8 cellular contexts compared by ENCODE assay signal in the genomic region with DNA sequence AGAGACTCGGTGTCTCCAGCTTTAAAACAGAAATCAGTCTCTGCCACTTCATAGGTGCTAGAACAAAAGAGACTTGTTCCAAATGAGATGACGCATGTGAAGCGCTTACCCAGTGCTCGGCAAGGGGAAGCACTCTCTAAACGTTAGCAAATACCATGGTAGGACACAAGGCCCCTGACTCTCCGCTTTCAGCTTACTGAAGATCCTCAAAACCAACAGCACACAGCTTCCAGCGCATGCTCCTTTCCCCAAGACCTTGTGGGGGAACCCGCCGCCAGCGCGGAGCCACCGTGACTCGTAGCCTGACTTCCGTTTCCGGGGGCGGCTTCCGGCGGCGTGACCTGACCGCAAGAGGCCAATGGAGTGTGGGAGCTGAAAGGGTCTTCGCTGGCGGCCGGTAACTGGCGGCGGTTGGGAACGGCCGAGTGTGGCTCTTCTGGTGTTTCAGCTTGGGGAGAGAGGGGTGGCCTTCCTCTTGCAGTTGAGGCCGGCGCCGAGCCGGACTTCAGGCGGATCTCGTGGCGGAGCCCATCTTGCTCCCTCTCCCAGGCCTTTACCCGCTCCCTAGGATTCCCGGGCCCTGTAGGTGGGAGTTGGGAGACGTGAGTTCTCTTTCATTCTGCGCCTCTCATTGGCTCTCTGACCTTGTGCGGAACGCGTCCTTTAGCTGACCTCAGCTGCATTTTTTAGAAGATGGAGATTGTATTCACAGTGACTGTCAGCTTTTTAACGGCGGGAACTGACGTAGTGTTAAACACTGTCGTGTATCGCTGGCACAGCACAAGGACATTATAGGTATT. TPM values are rescaled to one million over a fixed set of nuclear protein-coding genes. Genes with fewer than 3 reads are reported as not detected.
DNase-seq lines count a peak whose midpoint lies in the region; ATAC-seq and TF ChIP-seq lines count a peak whose summit lies in the region.

A gene with protein sequence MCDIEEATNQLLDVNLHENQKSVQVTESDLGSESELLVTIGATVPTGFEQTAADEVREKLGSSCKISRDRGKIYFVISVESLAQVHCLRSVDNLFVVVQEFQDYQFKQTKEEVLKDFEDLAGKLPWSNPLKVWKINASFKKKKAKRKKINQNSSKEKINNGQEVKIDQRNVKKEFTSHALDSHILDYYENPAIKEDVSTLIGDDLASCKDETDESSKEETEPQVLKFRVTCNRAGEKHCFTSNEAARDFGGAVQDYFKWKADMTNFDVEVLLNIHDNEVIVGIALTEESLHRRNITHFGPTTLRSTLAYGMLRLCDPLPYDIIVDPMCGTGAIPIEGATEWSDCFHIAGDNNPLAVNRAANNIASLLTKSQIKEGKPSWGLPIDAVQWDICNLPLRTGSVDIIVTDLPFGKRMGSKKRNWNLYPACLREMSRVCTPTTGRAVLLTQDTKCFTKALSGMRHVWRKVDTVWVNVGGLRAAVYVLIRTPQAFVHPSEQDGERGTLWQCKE (plus strand): TSS at position 324 of the 800 bp plus-strand sequence. CDS start 2,015 bp downstream, outside the sequence.

- TF ChIP-seq POLR2A in esophagus muscularis mucosa (IDR thresholded peaks at IDR 0.05; ENCODE audit: low read depth), result peak; percentile 63

- no peaks in the 10 kb centered on the region for H3K4me1 ChIP-seq in Panc1 (ENCODE audit: control insufficient read depth, insufficient read depth, low read length)
- peaks cover 17 to 31% (median 25%) of the 10 kb centered on the region in 4 donors for H3K4me1 ChIP-seq in esophagus muscularis mucosa
- H3K4me1 ChIP-seq in muscle layer of duodenum (ENCODE audit: control insufficient read depth in 1 of 2, insufficient read depth in 2 of 2, low read length in 2 of 2), result peaks cover 3 to 16% of the 10 kb centered on the region in 2 donors

- peak within 1 kb of the TSS; percentile 97 for H3K27ac ChIP-seq in Panc1 (ENCODE audit: low read length)
- H3K27ac ChIP-seq in esophagus muscularis mucosa (replicated peaks in 1 of 4), result peak within 1 kb of the TSS; percentile 84 to 93 (median 92)
- peak within 1 kb of the TSS; percentile 95 for H3K27ac ChIP-seq in muscle layer of duodenum (ENCODE audit: low read length)

- ATAC-seq in GM21529 (IDR thresholded peaks at IDR 0.05; ENCODE audit: unreplicated experiment), result peak; percentile 98
- ATAC-seq in Panc1, result peak; percentile 98
- ATAC-seq in activated T-cell treated with anti-CD3 and anti-CD28 coated beads, Interleukin-2, amount 50 U/mL, for 4 hours, result peak; percentile 96

- H3K4me3 Mint-ChIP-seq in IgD-negative memory B cell, result peak within 1 kb of the TSS; percentile 94 to 99 (median 97)
- H3K4me3 Mint-ChIP-seq in activated T-cell treated with anti-CD3 and anti-CD28 coated beads, Interleukin-2, amount 50 U/mL, for 4 hours, result peak within 1 kb of the TSS; percentile 94

- H3K27me3 ChIP-seq in Panc1 (ENCODE audit: control insufficient read depth, insufficient read depth, low read length), result no peaks in the 10 kb centered on the region
- no peaks in the 10 kb centered on the region for H3K27me3 ChIP-seq in esophagus muscularis mucosa
- no peaks in the 10 kb centered on the region for H3K27me3 ChIP-seq in muscle layer of duodenum (ENCODE audit: low read depth, low read length)

- DNase-seq in DMS153 (lab: John Stamatoyannopoulos, UW), result peak; percentile 41
- peak; percentile 55 for DNase-seq in Panc1 (ENCODE audit: low read depth, low spot score)
- DNase-seq in activated T-cell treated with anti-CD3 and anti-CD28 coated beads, Interleukin-2, amount 50 U/mL, for 4 hours, result peak; percentile 86
- DNase-seq in esophagus muscularis mucosa (ENCODE audit: extremely low spot score), result peak; percentile 97
- peak; percentile 91 to 93 for DNase-seq in stimulated activated CD8-positive, alpha-beta memory T cell treated with anti-CD3 and anti-CD28 coated beads, Interleukin-7, amount 100 ng/mL, for 48 hours (ENCODE audit: extremely low read depth in 1 of 2, low read depth in 1 of 2)

- no peaks in the 10 kb centered on the region for H3K9me3 Mint-ChIP-seq in IgD-negative memory B cell
- H3K9me3 Mint-ChIP-seq in activated T-cell treated with anti-CD3 and anti-CD28 coated beads, Interleukin-2, amount 50 U/mL, for 4 hours, result no peaks in the 10 kb centered on the region

- intact Hi-C loops in Panc1 (cut with micrococcal nuclease; ENCODE audit: unreplicated experiment) (no loop called here), esophagus muscularis mucosa (cut with DNase I) (loop anchor here (5.0 kb wide), 1 partner anchor 64 kb away; no protein-coding TSS in a partner anchor)

- H3K27ac Mint-ChIP-seq in IgD-negative memory B cell, result peak within 1 kb of the TSS; percentile 92 to 98 (median 97)

- WGBS in esophagus muscularis mucosa, result 1% methylated on average over 32 of the region's 46 CpGs

- POLR2A ChIA-PET in Panc1 (lab: Charles Lee), result interaction anchor here (0.6 to 1.4 kb wide), 4 partner anchors 10 to 92 kb away, joined by 3 read pairs; no protein-coding TSS in a partner anchor

- in situ Hi-C loops in Panc1 (cut with HindIII; ENCODE audit: low pct_unique_long_range_greater_than_20kb, low sequenced_read_pairs), result no loop called here

- CTCF ChIA-PET in Panc1 (lab: Charles Lee), result no interaction called here

- peaks cover 5 to 20% (median 10%) of the 10 kb centered on the region in 3 donors for H3K4me1 Mint-ChIP-seq in IgD-negative memory B cell
- H3K4me1 Mint-ChIP-seq in activated T-cell treated with anti-CD3 and anti-CD28 coated beads, Interleukin-2, amount 50 U/mL, for 4 hours (ENCODE audit: low read depth), result peaks cover 17% of the 10 kb centered on the region

- BruUV-seq in Panc1 (replicated peaks; lab: Mats Ljungman, UMichigan), result TSS peak; percentile 78

- H3K36me3 Mint-ChIP-seq in IgD-negative memory B cell, result no peaks in the 10 kb centered on the region
- peaks cover 13% of the 10 kb centered on the region for H3K36me3 Mint-ChIP-seq in activated T-cell treated with anti-CD3 and anti-CD28 coated beads, Interleukin-2, amount 50 U/mL, for 4 hours (ENCODE audit: insufficient read depth)

- H3K27me3 Mint-ChIP-seq in IgD-negative memory B cell, result no peaks in the 10 kb centered on the region
- no peaks in the 10 kb centered on the region for H3K27me3 Mint-ChIP-seq in activated T-cell treated with anti-CD3 and anti-CD28 coated beads, Interleukin-2, amount 50 U/mL, for 4 hours (ENCODE audit: low read depth)

- TF ChIP-seq CTCF in Panc1 (IDR thresholded peaks at IDR 0.05) (no peak), esophagus muscularis mucosa (IDR thresholded peaks at IDR 0.05) (no peak)

- peak within 1 kb of the TSS; percentile 69 to 75 for H3K4me3 ChIP-seq in Panc1 (ENCODE audit: low read depth in 2 of 2, low read length in 2 of 2)
- peak within 1 kb of the TSS; percentile 69 to 78 (median 76) for H3K4me3 ChIP-seq in esophagus muscularis mucosa
- peak within 1 kb of the TSS; percentile 79 to 93 for H3K4me3 ChIP-seq in muscle layer of duodenum (ENCODE audit: low read depth in 1 of 2, low read length in 2 of 2)

- H3K9me3 ChIP-seq in Panc1 (ENCODE audit: control insufficient read depth, insufficient read depth, low read depth, low read length) (no peaks in the 10 kb centered on the region), esophagus muscularis mucosa (no peaks in the 10 kb centered on the region), muscle layer of duodenum (ENCODE audit: control insufficient read depth in 1 of 2, low read length in 2 of 2) (no peaks in the 10 kb centered on the region)

- H3K36me3 ChIP-seq in Panc1 (ENCODE audit: control insufficient read depth, insufficient read depth, low read length) (peaks cover 17% of the 10 kb centered on the region), esophagus muscularis mucosa (peaks cover 17 to 33% (median 30%) of the 10 kb centered on the region in 4 donors), muscle layer of duodenum (ENCODE audit: control insufficient read depth in 1 of 2, insufficient read depth in 2 of 2, low read length in 2 of 2) (peaks cover 21 to 22% of the 10 kb centered on the region in 2 donors)

- peak; percentile 28 for TF ChIP-seq EP300 in esophagus muscularis mucosa (IDR thresholded peaks at IDR 0.05)

RNA-seq across cellular contexts. Expression of the gene that starts here (rescaled TPM):
- polyA plus RNA-seq in IgD-negative memory B cell, result 17.9 TPM
- total RNA-seq in Panc1 (2021; ENCODE audit: unreplicated experiment) (43.5 TPM), esophagus muscularis mucosa (10 to 100 TPM; 23.8 to 37.4 (median 26.1) TPM)
- 38.6 TPM for polyA plus RNA-seq in Panc1 (2012; ENCODE audit: insufficient read length)
- 10 to 100 TPM; 69.0 to 77.4 (median 73.1) TPM for total RNA-seq in activated T-cell treated with anti-CD3 and anti-CD28 coated beads, Interleukin-2, amount 50 U/mL, for 4 hours

Comparison
In these comparisons a context has a peak if more than half of its experiments do, and no peak if none do; other contexts are left out.
1. Peak in every context shown above with its lines: DNase-seq, ATAC-seq, H3K4me3 ChIP-seq and H3K27ac ChIP-seq.
2. DNase-seq: peak in every context shown above with its lines; median percentile 97 in esophagus muscularis mucosa; 92 in stimulated activated CD8-positive, alpha-beta memory T cell treated with anti-CD3 and anti-CD28 coated beads, Interleukin-7, amount 100 ng/mL, for 48 hours; 86 in activated T-cell treated with anti-CD3 and anti-CD28 coated beads, Interleukin-2, amount 50 U/mL, for 4 hours; 55 in Panc1; 41 in DMS153.